Comparison of ENCODE assay signal across 8 cellular contexts in genomic region chr2:196068271-196069209, GRCh38. TPM values are rescaled to one million over a fixed set of nuclear protein-coding genes. Genes with fewer than 3 reads are reported as not detected.
DNase-seq lines count a peak whose midpoint lies in the region; ATAC-seq and TF ChIP-seq lines count a peak whose summit lies in the region.

Gene DNAH7 (minus strand): TSS chr2:196068837. CDS start chr2:196068711, 126 bp downstream.

- in situ Hi-C loops in astrocyte of the cerebellum (cut with HindIII; ENCODE audit: low sequenced_read_pairs), result no loop called here

- intact Hi-C loops in aorta (cut with DNase I), result loop anchor here in 1 of 2 donors (5.0 kb wide), 1 partner anchor 411 kb away; the partner anchor contains the start of gene SLC39A10

- peaks cover 2% of the 10 kb centered on the region for H3K4me1 ChIP-seq in rectal smooth muscle tissue (ENCODE audit: control insufficient read depth, insufficient read depth, low read length)
- no peaks in the 10 kb centered on the region for H3K4me1 ChIP-seq in aorta (ENCODE audit: control insufficient read depth in 1 of 2, insufficient read depth in 2 of 2, low read length in 2 of 2)

- ATAC-seq in GM18505 (IDR thresholded peaks at IDR 0.05; ENCODE audit: unreplicated experiment), result peak; percentile 98
- peak; percentile 99 for ATAC-seq in HG02970 (IDR thresholded peaks at IDR 0.05; ENCODE audit: low FRiP score, unreplicated experiment)
- ATAC-seq in aorta (ENCODE audit: low FRiP score), result peak; percentile 97

- WGBS in aorta, 2 donors, result 1% methylated on average over 51 to 53 of the region's 53 CpGs

- H3K4me3 ChIP-seq in astrocyte of the cerebellum (ENCODE audit: low read depth, low read length) (peak within 1 kb of the TSS; percentile 77), rectal smooth muscle tissue (ENCODE audit: low read length) (peak within 1 kb of the TSS; percentile 92), aorta (ENCODE audit: low read length in 2 of 2) (peak within 1 kb of the TSS; percentile 86 to 87)

- DNase-seq in NCI-H1930 (lab: John Stamatoyannopoulos, UW) (peak; percentile 72 to 82), T-helper 22 cell (ENCODE audit: low read depth) (peak; percentile 84), astrocyte of the cerebellum (ENCODE audit: low read depth) (peak; percentile 59), hippocampal formation (lab: John Stamatoyannopoulos, UW) (peak; percentile 60 to 73), aorta (peak; percentile 95 to 96)

- H3K27ac ChIP-seq in rectal smooth muscle tissue (ENCODE audit: low read depth, low read length), result peak within 1 kb of the TSS; percentile 60
- H3K27ac ChIP-seq in aorta (ENCODE audit: low read depth in 1 of 2, low read length in 2 of 2), result peak within 1 kb of the TSS in 1 of 2 donors; percentile 53

- peak; percentile 68 for TF ChIP-seq POLR2A in GM18505 (IDR thresholded peaks at IDR 0.05; ENCODE audit: borderline replicate concordance, extremely low read depth, insufficient read depth, insufficient read length)

- peak; percentile 79 for TF ChIP-seq CTCF in astrocyte of the cerebellum (IDR thresholded peaks at IDR 0.05; ENCODE audit: low read depth, low read length, missing control alignments)

- no peaks in the 10 kb centered on the region for H3K9me3 ChIP-seq in aorta (ENCODE audit: control insufficient read depth, low read length)

- peak within 1 kb of the TSS; percentile 49 for H3K9ac ChIP-seq in rectal smooth muscle tissue (ENCODE audit: low read length)

- H3K27me3 ChIP-seq in rectal smooth muscle tissue (ENCODE audit: control insufficient read depth, insufficient read depth, low read length) (no peaks in the 10 kb centered on the region), aorta (ENCODE audit: control insufficient read depth in 1 of 2, insufficient read depth in 2 of 2, low read length in 1 of 2) (no peaks in the 10 kb centered on the region)

- H3K36me3 ChIP-seq in rectal smooth muscle tissue (ENCODE audit: control insufficient read depth, insufficient read depth, low read length) (no peaks in the 10 kb centered on the region), aorta (ENCODE audit: control insufficient read depth in 1 of 2, insufficient read depth in 2 of 2, low read length in 1 of 2) (no peaks in the 10 kb centered on the region)

RNA-seq across cellular contexts. Expression of gene DNAH7, which starts in this region (rescaled TPM):
- 1 to 10 TPM in 1 of 2 donors, under 1 TPM in 1; 0.71 to 1.8 TPM for total RNA-seq in aorta
- 1 to 10 TPM; 1.1 to 2.7 TPM for polyA plus RNA-seq in aorta
